In genomic region chr17:43211123-43211479, GRCh38 we compare ENCODE assay signal across 1 cellular context.
TF ChIP-seq lines count a peak whose summit lies in the region.

No MANE protein-coding gene starts in this region.

TF ChIP-seq in HCT116, 20 proteins besides CTCF, POLR2A, EP300 and RAD21 (continued from another document):
- TF ChIP-seq REST (IDR thresholded peaks at IDR 0.05; ENCODE audit: low read depth), result no peak
- TF ChIP-seq SIN3A (IDR thresholded peaks at IDR 0.05; ENCODE audit: low read depth), result no peak
- no peak for TF ChIP-seq ZBTB33 (IDR thresholded peaks at IDR 0.05; ENCODE audit: extremely low read depth, insufficient replicate concordance, low read length)
- no peak for TF ChIP-seq ELF1 (IDR thresholded peaks at IDR 0.05; ENCODE audit: borderline replicate concordance, low read depth)
- no peak for TF ChIP-seq CEBPB (IDR thresholded peaks at IDR 0.05; ENCODE audit: low read depth)
- TF ChIP-seq SP1 (IDR thresholded peaks at IDR 0.05; ENCODE audit: low read depth), result no peak
